Comparison of ENCODE assay signal across 9 cellular contexts in the genomic region with DNA sequence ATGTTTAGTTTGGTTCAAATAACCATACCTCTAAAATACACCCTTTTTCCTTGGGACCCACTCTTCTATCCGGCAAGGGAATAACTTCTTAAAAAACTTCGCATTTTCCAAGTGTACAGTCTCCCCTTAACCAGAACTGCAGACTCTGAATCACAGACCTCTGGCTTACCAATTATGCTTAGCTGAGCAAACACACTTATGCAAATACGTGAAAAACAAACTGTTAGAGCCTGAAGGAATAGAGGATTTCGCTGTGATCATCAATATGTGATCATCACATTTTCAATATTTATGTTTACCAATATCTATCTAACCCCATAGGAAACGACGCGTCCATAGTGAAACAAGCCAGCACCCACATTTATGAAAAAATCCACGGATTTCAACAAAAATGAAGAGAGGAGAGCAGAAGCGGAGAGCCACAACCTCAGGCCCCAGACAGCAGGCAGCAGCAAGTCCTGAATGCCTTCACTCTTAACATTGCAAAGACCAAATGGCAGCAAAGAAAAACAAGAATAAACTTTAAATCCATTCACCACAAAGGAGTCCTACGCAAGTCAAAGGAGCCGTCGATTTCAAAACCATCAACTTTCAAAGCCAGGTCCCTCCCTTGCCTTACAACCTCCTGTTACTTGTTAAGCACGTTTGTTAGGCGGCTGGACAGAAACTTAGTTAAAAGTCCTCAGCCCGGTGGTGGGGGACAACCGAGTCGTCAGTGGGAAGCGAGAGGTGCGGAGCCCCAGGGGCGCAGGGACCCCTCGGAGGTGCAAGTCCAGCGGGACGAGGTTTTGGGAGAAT. TPM values are rescaled to one million over a fixed set of nuclear protein-coding genes. Genes with fewer than 3 reads are reported as not detected.
DNase-seq lines count a peak whose midpoint lies in the region; ATAC-seq, FAIRE-seq and TF ChIP-seq lines count a peak whose summit lies in the region.
"Had no signal": no experiment of that assay in that cellular context is flagged by ENCODE, and none has a peak within 500 bp of the region (broad histone marks: within the 10 kb centered on the region; RNA-seq: fewer than 3 reads in every experiment).

No MANE protein-coding gene starts in this region.

- H4K8ac ChIP-seq in neuronal stem cell (ENCODE audit: low read depth, low read length), result no peak overlapping the region

- no peak overlapping the region for H3K23ac ChIP-seq in neuronal stem cell (ENCODE audit: low read depth, low read length, poor library complexity)

- no peak for ATAC-seq in Panc1
- ATAC-seq in HG03520 (IDR thresholded peaks at IDR 0.05; ENCODE audit: unreplicated experiment), result no peak

- peak overlapping the region; percentile 94 for H3K9ac ChIP-seq in neuronal stem cell (ENCODE audit: low read depth, low read length, poor library complexity)

- H3K9me3 ChIP-seq in Panc1 (ENCODE audit: control insufficient read depth, insufficient read depth, low read depth, low read length), result no peaks in the 10 kb centered on the region
- H3K9me3 ChIP-seq in neuronal stem cell (replicated peaks in 1 of 2; ENCODE audit: control insufficient read depth in 2 of 2, insufficient read depth in 1 of 2, low read depth in 1 of 2, low read length in 2 of 2), result peaks cover 0 to 2% of the 10 kb centered on the region in 2 donors

- intact Hi-C loops in Panc1 (cut with micrococcal nuclease; ENCODE audit: unreplicated experiment), result loop anchor here (5.0 kb wide), 1 partner anchor 260 kb away; no protein-coding TSS in a partner anchor

- H3K18ac ChIP-seq in neuronal stem cell (ENCODE audit: low read length), result peak overlapping the region; percentile 96

- H3K27me3 ChIP-seq in Panc1 (ENCODE audit: control insufficient read depth, insufficient read depth, low read length) (no peaks in the 10 kb centered on the region), neuronal stem cell (ENCODE audit: control insufficient read depth in 3 of 3, insufficient read depth in 3 of 3, low read depth in 1 of 3, low read length in 3 of 3) (peaks cover 0 to 7% (median 4%) of the 10 kb centered on the region in 3 experiments)

- CTCF ChIA-PET in Panc1 (lab: Charles Lee), result no interaction called here

- BruUV-seq in Panc1 (replicated peaks; lab: Mats Ljungman, UMichigan), result no TSS peak

- H3K14ac ChIP-seq in neuronal stem cell (ENCODE audit: low read length), result no peak overlapping the region

- no peak for TF ChIP-seq POLR2A in GM12891 (IDR thresholded peaks at IDR 0.05; ENCODE audit: low read depth, low read length)

- H3K4me1 ChIP-seq in Panc1 (ENCODE audit: control insufficient read depth, insufficient read depth, low read length) (peaks cover 7% of the 10 kb centered on the region), neuronal stem cell (ENCODE audit: control insufficient read depth in 2 of 2, insufficient read depth in 1 of 2, low read depth in 1 of 2, low read length in 2 of 2) (peaks cover 10 to 18% of the 10 kb centered on the region in 2 donors)

- H3K27ac ChIP-seq in Panc1 (ENCODE audit: low read length) (peak overlapping the region; percentile 73), neuronal stem cell (replicated peaks; ENCODE audit: low read length) (no peak overlapping the region)

- peak; percentile 65 for DNase-seq in ELR (ENCODE audit: low read depth)
- no peak for DNase-seq in Panc1 (ENCODE audit: low read depth, low spot score)
- DNase-seq in fibroblast of peridontal ligament (ENCODE audit: extremely low read depth), result peak; percentile 69
- peak; percentile 42 for DNase-seq in neuronal stem cell (ENCODE audit: low spot score)
- DNase-seq in GM12891 (ENCODE audit: insufficient read length, low spot score), result no peak
- DNase-seq in GF-D8 (lab: John Stamatoyannopoulos, UW), result no peak
- DNase-seq in effector CD4-positive, alpha-beta T cell, result no peak

- FAIRE-seq in GM12891 (lab: Jason Lieb, UNC), result no peak

- no peak overlapping the region for H3K4ac ChIP-seq in neuronal stem cell (ENCODE audit: low read length)

- POLR2A ChIA-PET in Panc1 (lab: Charles Lee), result interaction anchor here (0.7 kb wide), 1 partner anchor 85 kb away, joined by 3 read pairs; no protein-coding TSS in a partner anchor

- H2BK15ac ChIP-seq in neuronal stem cell (ENCODE audit: low read length), result no peak overlapping the region

- H2AFZ ChIP-seq in neuronal stem cell (ENCODE audit: low read length), result peak overlapping the region; percentile 100

- TF ChIP-seq CTCF in Panc1 (IDR thresholded peaks at IDR 0.05), result no peak

- no peak overlapping the region for H2BK120ac ChIP-seq in neuronal stem cell (ENCODE audit: low read depth, low read length)

- peaks cover 2% of the 10 kb centered on the region for H3K79me1 ChIP-seq in neuronal stem cell (ENCODE audit: low read depth, low read length)

- H4K91ac ChIP-seq in neuronal stem cell (ENCODE audit: low read depth, low read length, poor library complexity), result no peak overlapping the region

- no peak overlapping the region for H2AK5ac ChIP-seq in neuronal stem cell (ENCODE audit: low read depth, low read length)

- peak overlapping the region; percentile 92 for H3K4me2 ChIP-seq in neuronal stem cell (ENCODE audit: insufficient read depth, low read length, poor library complexity, severe bottlenecking)

- in situ Hi-C loops in Panc1 (cut with HindIII; ENCODE audit: low pct_unique_long_range_greater_than_20kb, low sequenced_read_pairs), result no loop called here

- no peaks in the 10 kb centered on the region; the same call in 1 of the 2 replicates for H3K36me3 ChIP-seq in Panc1 (ENCODE audit: control insufficient read depth, insufficient read depth, low read length)
- peaks cover 0 to 3% of the 10 kb centered on the region in 2 donors for H3K36me3 ChIP-seq in neuronal stem cell (replicated peaks in 1 of 2; ENCODE audit: control insufficient read depth in 2 of 2, insufficient read depth in 2 of 2, low read length in 2 of 2)

- peak overlapping the region; percentile 59 for H2BK5ac ChIP-seq in neuronal stem cell (ENCODE audit: low read length)

- H3K4me3 ChIP-seq in Panc1 (ENCODE audit: low read depth in 2 of 2, low read length in 2 of 2) (peak overlapping the region; percentile 55 to 73), neuronal stem cell (ENCODE audit: low read length in 2 of 2) (peak overlapping the region; percentile 60 to 98)

- H2BK12ac ChIP-seq in neuronal stem cell (ENCODE audit: low read length), result no peak overlapping the region

- no CpG with 5 or more reads among the region's 23 CpGs for WGBS in neuronal stem cell (ENCODE audit: extremely low coverage in 2 of 2, insufficient read length in 2 of 2, insufficient replicate concordance in 1 of 2), 2 donors

TF ChIP-seq in GM12891, 5 proteins besides CTCF, POLR2A, EP300 and RAD21:
- no peak for TF ChIP-seq SPI1 (IDR thresholded peaks at IDR 0.05; ENCODE audit: low read depth, low read length)
- no peak for TF ChIP-seq POU2F2 (IDR thresholded peaks at IDR 0.05; ENCODE audit: low read depth, low read length)

RNA-seq across cellular contexts. Expression of a gene that starts 1.1 kb away (rescaled TPM):
- total RNA-seq in Panc1 (2021; ENCODE audit: unreplicated experiment), result 11.0 TPM
- 4.8 TPM for polyA plus RNA-seq in Panc1 (2012; ENCODE audit: insufficient read length)
- 5.3 TPM for polyA plus RNA-seq in neuronal stem cell (2013, experiment 1 of 2)
- polyA plus RNA-seq in neuronal stem cell (2013, experiment 2 of 2), result 5.0 TPM
- polyA plus RNA-seq in GM12891 (2012; ENCODE audit: low read depth, missing spikeins), result 0.22 TPM
- total RNA-seq: lung microvascular endothelial cell had no signal

Comparison
In these comparisons a context has a peak if more than half of its experiments do, and no peak if none do; other contexts are left out.
1. DNase-seq: peak in ELR (single experiment), fibroblast of peridontal ligament (single experiment) and neuronal stem cell (single experiment); none in Panc1 (single experiment), GM12891 (single experiment), GF-D8 (single experiment) and effector CD4-positive, alpha-beta T cell (single experiment).